Comparison of ENCODE assay signal across 13 cellular contexts in genomic region chr1:240385985-240386978, GRCh38.
DNase-seq lines count a peak whose midpoint lies in the region; ATAC-seq and TF ChIP-seq lines count a peak whose summit lies in the region.
"Had no signal": no experiment of that assay in that cellular context is flagged by ENCODE, and none has a peak within 500 bp of the region (broad histone marks: within the 10 kb centered on the region; RNA-seq: fewer than 3 reads in every experiment).

No MANE protein-coding gene starts in this region.

- no peak for ATAC-seq in HG03045 (IDR thresholded peaks at IDR 0.05; ENCODE audit: unreplicated experiment)
- ATAC-seq: natural killer cell had no signal

- H3K27ac ChIP-seq in breast epithelium = no peak overlapping the region

- H3K4me1 ChIP-seq in breast epithelium = no peaks in the 10 kb centered on the region

- TF ChIP-seq POLR2A in breast epithelium (IDR thresholded peaks at IDR 0.05) = no peak

- no peak overlapping the region for H3K4me3 ChIP-seq in breast epithelium

- no peaks in the 10 kb centered on the region for H3K27me3 ChIP-seq in breast epithelium

- no peaks in the 10 kb centered on the region for H3K36me3 ChIP-seq in breast epithelium

- intact Hi-C loops in breast epithelium (cut with DNase I; ENCODE audit: low total_unique reads) = no loop called here

- in situ Hi-C loops in T47D (cut with HindIII; ENCODE audit: low pct_unique_long_range_greater_than_20kb, low sequenced_read_pairs) = no loop called here

- DNase-seq in T47D (ENCODE audit: low read depth in 1 of 2, low spot score in 1 of 2) = peak; percentile 15 to 51
- DNase-seq in breast epithelium (ENCODE audit: low spot score in 2 of 2) = no peak
- DNase-seq in amniotic stem cell (lab: John Stamatoyannopoulos, UW) = peak; percentile 53
- DNase-seq in iris pigment epithelial cell (ENCODE audit: low read depth) = peak; percentile 96
- DNase-seq in stimulated activated naive CD4-positive, alpha-beta T cell (lab: John Stamatoyannopoulos, UW) = no peak
- DNase-seq in NCI-H510A (lab: John Stamatoyannopoulos, UW) = no peak
- no peak for DNase-seq in 8988T
- DNase-seq: AML-193; aorta; natural killer cell; stimulated activated naive CD4-positive, alpha-beta T cell treated with Interleukin-2 at 50 U/mL for 16 hours; T1000 had no signal

- no peak for TF ChIP-seq CTCF in breast epithelium (IDR thresholded peaks at IDR 0.05)

- peaks cover 8 to 10% of the 10 kb centered on the region in 2 donors for H3K9me3 ChIP-seq in breast epithelium

Comparison
In these comparisons a context has a peak if more than half of its experiments do, and no peak if none do; other contexts are left out.
1. DNase-seq: peak in T47D (2 of 2), amniotic stem cell (single experiment) and iris pigment epithelial cell (single experiment); none in breast epithelium (0 of 2), stimulated activated naive CD4-positive, alpha-beta T cell (0 of 6), NCI-H510A (single experiment) and 8988T (single experiment).